Comparison of ENCODE assay signal across 9 cellular contexts in the genomic region with DNA sequence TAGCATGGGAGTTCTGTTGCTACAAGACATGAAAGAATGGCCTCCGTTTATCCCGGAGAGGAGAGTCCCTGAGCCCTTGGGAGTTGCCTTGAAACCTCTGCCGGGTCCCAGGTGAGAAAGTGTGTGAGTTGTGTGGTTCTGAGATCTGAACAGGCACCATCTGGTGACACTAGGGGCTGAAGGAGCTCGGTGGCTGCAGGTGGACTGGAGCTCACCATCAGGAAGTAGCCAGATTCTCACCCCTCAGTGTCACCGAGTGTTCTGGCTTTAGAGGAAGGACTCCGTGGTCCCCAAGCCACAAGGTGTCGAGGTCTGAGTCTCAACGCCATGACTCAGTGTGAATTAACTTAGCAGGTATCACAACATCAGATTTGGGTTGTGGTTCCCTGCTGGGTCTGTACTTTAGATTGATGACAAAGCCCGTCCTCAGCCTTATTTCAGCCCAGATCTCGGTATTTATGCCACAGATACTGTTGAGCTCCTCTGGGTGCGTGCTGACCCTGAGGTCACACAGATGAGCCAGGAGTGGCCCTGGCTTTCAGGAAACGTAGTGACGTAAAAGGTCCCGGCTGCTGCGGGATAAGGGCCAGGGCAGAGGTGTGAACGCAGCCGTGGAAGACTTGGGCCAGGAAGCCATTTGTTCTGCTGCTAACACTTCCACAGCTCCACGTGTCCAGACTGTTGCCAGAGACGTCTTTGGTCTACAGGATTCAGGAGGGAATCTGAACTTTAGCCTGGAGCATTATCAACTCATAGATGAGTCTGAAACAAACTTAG. TPM values are rescaled to one million over a fixed set of nuclear protein-coding genes. Genes with fewer than 3 reads are reported as not detected.
A peak's percentile ranks its signal among the peaks of the same experiment; 100 is the strongest.
DNase-seq lines count a peak whose midpoint lies in the region; ATAC-seq and TF ChIP-seq lines count a peak whose summit lies in the region.
"Had no signal": no experiment of that assay in that cellular context is flagged by ENCODE, and none has a peak within 500 bp of the region (broad histone marks: within the 10 kb centered on the region; RNA-seq: fewer than 3 reads in every experiment).

No MANE protein-coding gene starts in this region.

- H3K27me3 ChIP-seq in gastrocnemius medialis: no peaks in the 10 kb centered on the region
- H3K27me3 ChIP-seq in brain microvascular endothelial cell (replicated peaks): no peaks in the 10 kb centered on the region
- no peaks in the 10 kb centered on the region for H3K27me3 ChIP-seq in A673 (replicated peaks; ENCODE audit: insufficient read depth, low read depth, low read length, poor library complexity)
- H3K27me3 ChIP-seq: Peyer's patch had no signal

- intact Hi-C loops in gastrocnemius medialis (cut with DNase I; ENCODE audit: low total_unique reads) (no loop called here), A673 (cut with micrococcal nuclease; ENCODE audit: unreplicated experiment) (no loop called here)

- no peaks in the 10 kb centered on the region for H3K9me3 ChIP-seq in gastrocnemius medialis
- no peaks in the 10 kb centered on the region for H3K9me3 ChIP-seq in A673 (ENCODE audit: low read depth, low read length, poor library complexity, severe bottlenecking)
- H3K9me3 ChIP-seq: Peyer's patch had no signal

- ATAC-seq in GM18870 (IDR thresholded peaks at IDR 0.05; ENCODE audit: unreplicated experiment): peak; percentile 26
- peak; percentile 35 for ATAC-seq in HG03064 (IDR thresholded peaks at IDR 0.05; ENCODE audit: low read depth, unreplicated experiment)
- ATAC-seq in central memory CD8-positive, alpha-beta T cell (replicated peaks; ENCODE audit: extremely low read depth, poor library complexity, severe bottlenecking): peak; percentile 47
- ATAC-seq in gastrocnemius medialis: no peak

- H3K4me1 ChIP-seq in gastrocnemius medialis: peaks cover 34 to 51% of the 10 kb centered on the region in 2 donors
- H3K4me1 ChIP-seq in A673 (ENCODE audit: insufficient read depth, low read length, poor library complexity, severe bottlenecking): no peaks in the 10 kb centered on the region

- BruUV-seq in A673 (replicated peaks; lab: Mats Ljungman, UMichigan): no TSS peak

- H3K36me3 ChIP-seq in gastrocnemius medialis: peaks cover 0 to 20% of the 10 kb centered on the region in 2 donors
- peaks cover 29% of the 10 kb centered on the region for H3K36me3 ChIP-seq in brain microvascular endothelial cell (replicated peaks)
- peaks cover 16% of the 10 kb centered on the region for H3K36me3 ChIP-seq in A673 (ENCODE audit: insufficient read depth, low read length, poor library complexity, severe bottlenecking)

- in situ Hi-C loops in gastrocnemius medialis (cut with MboI; ENCODE audit: low sequenced_read_pairs in 4 of 4): no loop called here
- in situ Hi-C loops in brain microvascular endothelial cell (cut with HindIII; ENCODE audit: low pct_ligation_motif_present, low sequenced_read_pairs): no loop called here

- no peak for DNase-seq in central memory CD8-positive, alpha-beta T cell (ENCODE audit: low spot score in 2 of 2)
- DNase-seq in gastrocnemius medialis: no peak
- no peak for DNase-seq in brain microvascular endothelial cell
- DNase-seq in T1000 (lab: John Stamatoyannopoulos, UW): no peak
- DNase-seq in ecto neural progenitor cell (ENCODE audit: low spot score): no peak
- DNase-seq in A673 (ENCODE audit: low spot score): no peak
- DNase-seq: Peyer's patch had no signal

- CTCF ChIA-PET in A673 (lab: Charles Lee): no interaction called here

- H3K27me3 Mint-ChIP-seq in central memory CD8-positive, alpha-beta T cell: no peaks in the 10 kb centered on the region

- peak overlapping the region; percentile 53 for H3K27ac Mint-ChIP-seq in central memory CD8-positive, alpha-beta T cell (ENCODE audit: low read depth)

- peak overlapping the region; percentile 61 for H3K4me3 Mint-ChIP-seq in central memory CD8-positive, alpha-beta T cell

- peaks cover 16% of the 10 kb centered on the region for H3K4me1 Mint-ChIP-seq in central memory CD8-positive, alpha-beta T cell

- H3K4me3 ChIP-seq in gastrocnemius medialis (no peak overlapping the region), brain microvascular endothelial cell (ENCODE audit: low read depth, low read length) (no peak overlapping the region), A673 (ENCODE audit: low read depth, low read length, poor library complexity, severe bottlenecking) (no peak overlapping the region)
- H3K4me3 ChIP-seq: Peyer's patch had no signal

- no peak for TF ChIP-seq CTCF in gastrocnemius medialis (IDR thresholded peaks at IDR 0.05 in 4 of 5, conservative IDR thresholded peaks at IDR 0.05 in 1 of 5)
- no peak for TF ChIP-seq CTCF in brain microvascular endothelial cell (IDR thresholded peaks at IDR 0.05; ENCODE audit: low read depth, low read length, missing control alignments)
- no peak for TF ChIP-seq CTCF in A673 (conservative IDR thresholded peaks at IDR 0.05; ENCODE audit: low read depth, low read length)

- POLR2A ChIA-PET in A673 (lab: Charles Lee; ENCODE audit: low non-redundant PET): interaction anchor here (0.6 kb wide), 1 partner anchor 500 kb away, joined by 3 read pairs; no protein-coding TSS in a partner anchor

- TF ChIP-seq POLR2A in gastrocnemius medialis (IDR thresholded peaks at IDR 0.05): no peak

- H3K9me3 Mint-ChIP-seq in central memory CD8-positive, alpha-beta T cell: no peaks in the 10 kb centered on the region

- no peaks in the 10 kb centered on the region for H3K36me3 Mint-ChIP-seq in central memory CD8-positive, alpha-beta T cell (ENCODE audit: insufficient read depth)

- H3K27ac ChIP-seq in gastrocnemius medialis (peak overlapping the region; percentile 69 to 89 (median 78)), brain microvascular endothelial cell (no peak overlapping the region), A673 (ENCODE audit: low read depth, low read length, poor library complexity, severe bottlenecking) (no peak overlapping the region)

RNA-seq across cellular contexts. Expression of gene PGPEP1L, which starts 54.4 kb away (rescaled TPM):
- total RNA-seq in gastrocnemius medialis: 1 to 10 TPM; 2.9 to 7.1 (median 3.5) TPM
- total RNA-seq in A673 (2021): not detected in 2 replicates
- total RNA-seq: Peyer's patch had no signal

Comparison
In these comparisons a context has a peak if more than half of its experiments do, and no peak if none do; other contexts are left out.
1. ATAC-seq: peak in GM18870 (single experiment), HG03064 (single experiment) and central memory CD8-positive, alpha-beta T cell (single experiment); none in gastrocnemius medialis (0 of 2).
2. H3K27ac ChIP-seq: peak in gastrocnemius medialis (4 of 4); none in brain microvascular endothelial cell (single experiment) and A673 (single experiment).